In genomic region chr5:179698935-179699639, GRCh38 we compare ENCODE assay signal across 8 cellular contexts. TPM values are rescaled to one million over a fixed set of nuclear protein-coding genes. Genes with fewer than 3 reads are reported as not detected.
DNase-seq lines count a peak whose midpoint lies in the region; ATAC-seq and TF ChIP-seq lines count a peak whose summit lies in the region.

Gene CANX (plus strand): TSS chr5:179698967. CDS start chr5:179705682, 6,715 bp downstream.

- H3K4me3 ChIP-seq in SJSA1 = peak within 1 kb of the TSS; percentile 93
- peak within 1 kb of the TSS; percentile 84 to 90 for H3K4me3 ChIP-seq in esophagus (ENCODE audit: low read depth in 1 of 2, low read length in 2 of 2)

- H3K4me1 ChIP-seq in SJSA1 (replicated peaks) = peaks cover 10% of the 10 kb centered on the region; the same call in 1 of the 2 replicates
- no peaks in the 10 kb centered on the region for H3K4me1 ChIP-seq in esophagus (ENCODE audit: control insufficient read depth in 2 of 2, insufficient read depth in 2 of 2, low read length in 1 of 2)

- H3K4me3 Mint-ChIP-seq in CD14-positive monocyte = peak within 1 kb of the TSS; percentile 94 to 97
- H3K4me3 Mint-ChIP-seq in naive thymus-derived CD8-positive, alpha-beta T cell = peak within 1 kb of the TSS; percentile 90 to 99 (median 97)

- H3K36me3 ChIP-seq in SJSA1 (peaks cover 40% of the 10 kb centered on the region), esophagus (ENCODE audit: control insufficient read depth in 2 of 2, insufficient read depth in 2 of 2, low read length in 1 of 2) (peaks cover 0 to 4% of the 10 kb centered on the region in 2 donors)

- H3K27ac Mint-ChIP-seq in CD14-positive monocyte = peak within 1 kb of the TSS; percentile 96 to 100 (median 100)
- peak within 1 kb of the TSS; percentile 94 to 99 (median 99) for H3K27ac Mint-ChIP-seq in naive thymus-derived CD8-positive, alpha-beta T cell

- H3K27me3 Mint-ChIP-seq in CD14-positive monocyte (ENCODE audit: low read depth in 3 of 3) = peaks cover 0 to 2% (median 0%) of the 10 kb centered on the region in 3 donors
- H3K27me3 Mint-ChIP-seq in naive thymus-derived CD8-positive, alpha-beta T cell = no peaks in the 10 kb centered on the region

- H3K9me3 ChIP-seq in SJSA1 (replicated peaks) (no peaks in the 10 kb centered on the region), esophagus (ENCODE audit: control insufficient read depth in 2 of 2, insufficient read depth in 1 of 2, low read depth in 1 of 2, low read length in 1 of 2) (no peaks in the 10 kb centered on the region)

- POLR2A ChIA-PET in naive thymus-derived CD8-positive, alpha-beta T cell (lab: Charles Lee) = interaction anchor here (0.6 to 3.3 kb wide), 6 partner anchors 20 to 372 kb away, joined by 3 to 25 read pairs (median 6); partner anchors contain the start of genes HNRNPH1, MAML1 and RNF130

- peak within 1 kb of the TSS; percentile 92 for H3K27ac ChIP-seq in SJSA1
- H3K27ac ChIP-seq in esophagus (ENCODE audit: low read depth in 2 of 2, low read length in 1 of 2) = peak within 1 kb of the TSS; percentile 98

- H3K27me3 ChIP-seq in SJSA1 (replicated peaks) (no peaks in the 10 kb centered on the region), esophagus (ENCODE audit: control insufficient read depth in 1 of 2, insufficient read depth in 2 of 2, low read length in 2 of 2) (no peaks in the 10 kb centered on the region)

- intact Hi-C loops in CD14-positive monocyte (cut with micrococcal nuclease) = loop anchor here (1.0 to 10.0 kb wide), 4 partner anchors 20 to 120 kb away; partner anchors contain the start of genes MAML1 (in 2 of the 2) and HNRNPH1 (in 1 of the 2)

- ATAC-seq in GM21786 (IDR thresholded peaks at IDR 0.05; ENCODE audit: unreplicated experiment) = peak; percentile 2
- no peak for ATAC-seq in naive thymus-derived CD8-positive, alpha-beta T cell
- ATAC-seq in HG03280 (IDR thresholded peaks at IDR 0.05; ENCODE audit: unreplicated experiment) = no peak

- peaks cover 5 to 23% of the 10 kb centered on the region in 2 donors for H3K36me3 Mint-ChIP-seq in CD14-positive monocyte
- peaks cover 0 to 15% (median 0%) of the 10 kb centered on the region in 3 donors for H3K36me3 Mint-ChIP-seq in naive thymus-derived CD8-positive, alpha-beta T cell

- peaks cover 57% of the 10 kb centered on the region for H3K4me1 Mint-ChIP-seq in CD14-positive monocyte
- peaks cover 24 to 62% (median 51%) of the 10 kb centered on the region in 4 donors for H3K4me1 Mint-ChIP-seq in naive thymus-derived CD8-positive, alpha-beta T cell

- H3K9me3 Mint-ChIP-seq in CD14-positive monocyte = no peaks in the 10 kb centered on the region
- no peaks in the 10 kb centered on the region for H3K9me3 Mint-ChIP-seq in naive thymus-derived CD8-positive, alpha-beta T cell

- TF ChIP-seq CTCF in CD14-positive monocyte (IDR thresholded peaks at IDR 0.05) = no peak

- no peak for DNase-seq in CD14-positive monocyte (ENCODE audit: low spot score)
- DNase-seq in SJSA1 (ENCODE audit: low read depth in 1 of 2, low spot score in 2 of 2) = no peak
- no peak for DNase-seq in naive thymus-derived CD8-positive, alpha-beta T cell
- no peak for DNase-seq in effector CD4-positive, alpha-beta T cell
- DNase-seq in NCI-H1436 treated with DMSO at 0.1 percent for 48 hours (lab: John Stamatoyannopoulos, UW) = no peak

- 1% methylated on average over 47 to 59 of the region's 59 CpGs for WGBS in esophagus, 2 donors

RNA-seq across cellular contexts. Expression of gene CANX, which starts in this region (rescaled TPM):
- 100 to 1,000 TPM; 259 to 368 TPM for polyA plus RNA-seq in CD14-positive monocyte
- total RNA-seq in SJSA1 (2014; rRNA removed; shearing (Covaris generic)) = 813 and 826 TPM in 2 replicates
- polyA plus RNA-seq in esophagus = 10 to 100 TPM; 68.4 to 87.5 TPM
- total RNA-seq in naive thymus-derived CD8-positive, alpha-beta T cell = 100 to 1,000 TPM; 219 to 225 TPM
- 100 to 1,000 TPM; 172 to 220 (median 190) TPM for polyA plus RNA-seq in naive thymus-derived CD8-positive, alpha-beta T cell
